Comparison of ENCODE assay signal across 25 cellular contexts in genomic region chr3:126295407-126295939, GRCh38.
"Had no signal": no experiment of that assay in that cellular context is flagged by ENCODE, and none has a peak within 500 bp of the region (broad histone marks: within the 10 kb centered on the region; RNA-seq: fewer than 3 reads in every experiment).

No MANE protein-coding gene starts in this region.

- ATAC-seq: activated naive CD4-positive, alpha-beta T cell treated with anti-CD3 and anti-CD28 coated beads, Interleukin-2, amount 50 U/mL, for 72 hours; activated T-cell treated with anti-CD3 and anti-CD28 coated beads, Interleukin-2, amount 50 U/mL, for 72 hours; body of pancreas; natural killer cell; right cardiac atrium; stimulated activated naive CD8-positive, alpha-beta T cell treated with anti-CD3 and anti-CD28 coated beads, Interleukin-15, Interleukin-2, amounts not matched to agents 100 U/mL and 50 U/mL, for 24 hours had no signal

- H3K36me3 ChIP-seq: cardiac muscle cell, colonic mucosa, gastrocnemius medialis, neural progenitor cell, vagina had no signal

- DNase-seq: activated CD4-positive, alpha-beta T cell treated with anti-CD3 and anti-CD28 coated beads for 4 hours; activated CD4-positive, alpha-beta T cell treated with anti-CD3 and anti-CD28 coated beads, Interleukin-2, amount 50 U/mL, for 4 hours; activated naive CD4-positive, alpha-beta T cell; activated T-cell treated with anti-CD3 and anti-CD28 coated beads for 4 hours; activated T-cell treated with anti-CD3 and anti-CD28 coated beads, Interleukin-2, amount 50 U/mL, for 72 hours; anterior cingulate cortex; body of pancreas; cerebellar nuclear complex; colonic mucosa; effector CD8-positive, alpha-beta T cell; gastrocnemius medialis; glutamatergic neuron; midbrain; natural killer cell; right cardiac atrium; stimulated activated CD4-positive, alpha-beta T cell treated with anti-CD3 and anti-CD28 coated beads, Interleukin-12 subunit alpha, Interleukin-12 subunit beta, amount 100 ng/mL, for 4 hours; stimulated activated CD4-positive, alpha-beta T cell treated with anti-CD3 and anti-CD28 coated beads, Interleukin-4, amount 100 ng/mL, for 1 hour; stimulated activated naive CD8-positive, alpha-beta T cell treated with anti-CD3 and anti-CD28 coated beads, Interleukin-15, Interleukin-2, amounts not matched to agents 100 U/mL and 50 U/mL, for 24 hours; substantia nigra had no signal

- H3K4me2 ChIP-seq: neural progenitor cell had no signal

- H3K9me3 ChIP-seq: body of pancreas, colonic mucosa, gastrocnemius medialis, vagina had no signal

- H3K27ac ChIP-seq: body of pancreas, cardiac muscle cell, colonic mucosa, epithelial cell of prostate, neural progenitor cell, vagina, VCaP had no signal

- H3K9ac ChIP-seq: neural progenitor cell had no signal

- H3K27me3 ChIP-seq: body of pancreas, cardiac muscle cell, colonic mucosa, gastrocnemius medialis, neural progenitor cell, vagina had no signal

- H3K4me3 ChIP-seq: body of pancreas, cardiac muscle cell, colonic mucosa, gastrocnemius medialis, neural progenitor cell, vagina had no signal

- H3K4me1 ChIP-seq: body of pancreas, colonic mucosa, gastrocnemius medialis, vagina had no signal
